Comparison of ENCODE assay signal across 24 cellular contexts in the genomic region with DNA sequence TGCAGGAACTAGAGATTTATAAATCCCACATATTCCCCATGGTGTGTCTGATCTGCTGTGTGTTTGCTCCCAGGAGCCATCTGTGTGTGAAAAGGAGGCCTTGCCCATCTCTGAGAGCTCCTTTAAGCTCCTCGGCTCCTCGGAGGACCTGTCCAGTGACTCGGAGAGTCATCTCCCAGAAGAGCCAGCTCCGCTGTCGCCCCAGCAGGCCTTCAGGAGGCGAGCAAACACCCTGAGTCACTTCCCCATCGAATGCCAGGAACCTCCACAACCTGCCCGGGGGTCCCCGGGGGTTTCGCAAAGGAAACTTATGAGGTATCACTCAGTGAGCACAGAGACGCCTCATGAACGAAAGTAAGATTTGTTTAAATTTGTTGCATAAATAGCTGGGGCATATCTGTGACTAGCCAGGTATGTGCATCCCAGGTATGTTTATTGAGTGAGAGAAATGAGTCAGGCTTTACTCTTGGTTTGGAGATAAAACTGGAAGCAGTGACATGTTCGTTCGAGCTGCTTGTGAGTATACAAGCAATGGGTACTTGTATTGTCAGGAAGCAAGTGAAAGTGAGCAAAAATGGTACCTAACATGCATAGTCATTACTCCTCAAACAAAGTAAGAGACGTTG.
DNase-seq lines count a peak whose midpoint lies in the region; ATAC-seq and TF ChIP-seq lines count a peak whose summit lies in the region.
"Had no signal": no experiment of that assay in that cellular context is flagged by ENCODE, and none has a peak within 500 bp of the region (broad histone marks: within the 10 kb centered on the region; RNA-seq: fewer than 3 reads in every experiment).

No MANE protein-coding gene starts in this region.

- H3K27ac Mint-ChIP-seq in activated naive CD8-positive, alpha-beta T cell treated with anti-CD3 and anti-CD28 coated beads for 36 hours, result peak overlapping the region; percentile 16
- no peak overlapping the region for H3K27ac Mint-ChIP-seq in activated naive CD8-positive, alpha-beta T cell treated with anti-CD3 and anti-CD28 coated beads, Interleukin-2, amount 50 U/mL, for 24 hours
- H3K27ac Mint-ChIP-seq: activated naive CD4-positive, alpha-beta T cell treated with anti-CD3 and anti-CD28 coated beads, Interleukin-2, amount 10 ng/mL, durations not matched to agents 7 days and 5 days; CD8-positive, alpha-beta T cell had no signal

- H3K36me3 Mint-ChIP-seq in activated naive CD8-positive, alpha-beta T cell treated with anti-CD3 and anti-CD28 coated beads for 36 hours, result no peaks in the 10 kb centered on the region
- peaks cover 30% of the 10 kb centered on the region for H3K36me3 Mint-ChIP-seq in activated naive CD8-positive, alpha-beta T cell treated with anti-CD3 and anti-CD28 coated beads, Interleukin-2, amount 50 U/mL, for 24 hours (ENCODE audit: low read depth)

- no peak for ATAC-seq in activated naive CD8-positive, alpha-beta T cell treated with anti-CD3 and anti-CD28 coated beads, Interleukin-2, amount 50 U/mL, for 24 hours
- ATAC-seq in left colon, result peak; percentile 11
- ATAC-seq: CD8-positive, alpha-beta T cell; Panc1 had no signal

- no peaks in the 10 kb centered on the region for H3K9me3 ChIP-seq in stomach
- H3K9me3 ChIP-seq: left lung had no signal

- no peak for DNase-seq in activated naive CD8-positive, alpha-beta T cell treated with anti-CD3 and anti-CD28 coated beads for 36 hours
- DNase-seq in activated naive CD8-positive, alpha-beta T cell treated with anti-CD3 and anti-CD28 coated beads, Interleukin-2, amount 50 U/mL, for 24 hours, result no peak
- DNase-seq in dermis blood vessel endothelial cell (peak; percentile 68), left colon (no peak), stomach (no peak), COLO668 (lab: John Stamatoyannopoulos, UW; ENCODE audit: unreplicated experiment) (no peak), mucosa of gallbladder (ENCODE audit: low spot score) (no peak), NCI-H1694 (lab: John Stamatoyannopoulos, UW) (no peak)
- DNase-seq: activated naive CD4-positive, alpha-beta T cell treated with anti-CD3 and anti-CD28 coated beads, Interleukin-2, amount 10 ng/mL, durations not matched to agents 7 days and 5 days; AML-193; CD8-positive, alpha-beta T cell; DMS153; GOT3; KBM-7; left lung; MM.1S; NCI-H1417 treated with DMSO at 0.1 percent for 48 hours; NCI-H526; posterior cingulate gyrus; stimulated activated CD8-positive, alpha-beta memory T cell treated with anti-CD3 and anti-CD28 coated beads, Interleukin-4, amount 100 ng/mL, for 48 hours; substantia nigra; T-helper 1 cell had no signal

- intact Hi-C loops in left colon (cut with DNase I, micrococcal nuclease) (no loop called here), stomach (cut with DNase I; ENCODE audit: low total_unique reads) (no loop called here)

- peaks cover 5 to 61% (median 50%) of the 10 kb centered on the region in 4 donors for H3K36me3 ChIP-seq in stomach

- WGBS in stomach, 5 donors, result 83 to 85% (median 84%) methylated on average over 10 to 15 of the region's 15 CpGs

- peaks cover 0 to 43% (median 5%) of the 10 kb centered on the region in 4 donors for H3K4me1 ChIP-seq in stomach
- H3K4me1 ChIP-seq: left lung had no signal

- peak overlapping the region in 4 of 5 donors; percentile 28 to 76 (median 66) for H3K27ac ChIP-seq in stomach

- H3K4me1 Mint-ChIP-seq in activated naive CD8-positive, alpha-beta T cell treated with anti-CD3 and anti-CD28 coated beads for 36 hours, result no peaks in the 10 kb centered on the region
- no peaks in the 10 kb centered on the region for H3K4me1 Mint-ChIP-seq in activated naive CD8-positive, alpha-beta T cell treated with anti-CD3 and anti-CD28 coated beads, Interleukin-2, amount 50 U/mL, for 24 hours
- H3K4me1 Mint-ChIP-seq: activated naive CD4-positive, alpha-beta T cell treated with anti-CD3 and anti-CD28 coated beads, Interleukin-2, amount 10 ng/mL, durations not matched to agents 7 days and 5 days; central memory CD8-positive, alpha-beta T cell had no signal

- no peak for TF ChIP-seq CTCF in stomach (IDR thresholded peaks at IDR 0.05)

- no peak for TF ChIP-seq EP300 in stomach (IDR thresholded peaks at IDR 0.05)

- H3K9me3 Mint-ChIP-seq in activated naive CD8-positive, alpha-beta T cell treated with anti-CD3 and anti-CD28 coated beads for 36 hours, result no peaks in the 10 kb centered on the region
- no peaks in the 10 kb centered on the region for H3K9me3 Mint-ChIP-seq in activated naive CD8-positive, alpha-beta T cell treated with anti-CD3 and anti-CD28 coated beads, Interleukin-2, amount 50 U/mL, for 24 hours
- H3K9me3 Mint-ChIP-seq: activated naive CD4-positive, alpha-beta T cell treated with anti-CD3 and anti-CD28 coated beads, Interleukin-2, amount 10 ng/mL, durations not matched to agents 7 days and 5 days; CD8-positive, alpha-beta T cell; central memory CD8-positive, alpha-beta T cell had no signal

- no peak for TF ChIP-seq POLR2A in stomach (IDR thresholded peaks at IDR 0.05)

- H3K27me3 Mint-ChIP-seq in activated naive CD8-positive, alpha-beta T cell treated with anti-CD3 and anti-CD28 coated beads for 36 hours, result no peaks in the 10 kb centered on the region
- H3K27me3 Mint-ChIP-seq in activated naive CD8-positive, alpha-beta T cell treated with anti-CD3 and anti-CD28 coated beads, Interleukin-2, amount 50 U/mL, for 24 hours, result no peaks in the 10 kb centered on the region
- H3K27me3 Mint-ChIP-seq: activated naive CD4-positive, alpha-beta T cell treated with anti-CD3 and anti-CD28 coated beads, Interleukin-2, amount 10 ng/mL, durations not matched to agents 7 days and 5 days; central memory CD8-positive, alpha-beta T cell had no signal

- H3K27me3 ChIP-seq in stomach, result no peaks in the 10 kb centered on the region
- H3K27me3 ChIP-seq: left lung had no signal

- H3K4me3 Mint-ChIP-seq in activated naive CD8-positive, alpha-beta T cell treated with anti-CD3 and anti-CD28 coated beads for 36 hours, result no peak overlapping the region
- H3K4me3 Mint-ChIP-seq in activated naive CD8-positive, alpha-beta T cell treated with anti-CD3 and anti-CD28 coated beads, Interleukin-2, amount 50 U/mL, for 24 hours, result no peak overlapping the region
- H3K4me3 Mint-ChIP-seq: activated naive CD4-positive, alpha-beta T cell treated with anti-CD3 and anti-CD28 coated beads, Interleukin-2, amount 10 ng/mL, durations not matched to agents 7 days and 5 days; CD8-positive, alpha-beta T cell; central memory CD8-positive, alpha-beta T cell had no signal

- no peak overlapping the region for H3K4me3 ChIP-seq in stomach
- H3K4me3 ChIP-seq: left lung had no signal
